In the genomic region with DNA sequence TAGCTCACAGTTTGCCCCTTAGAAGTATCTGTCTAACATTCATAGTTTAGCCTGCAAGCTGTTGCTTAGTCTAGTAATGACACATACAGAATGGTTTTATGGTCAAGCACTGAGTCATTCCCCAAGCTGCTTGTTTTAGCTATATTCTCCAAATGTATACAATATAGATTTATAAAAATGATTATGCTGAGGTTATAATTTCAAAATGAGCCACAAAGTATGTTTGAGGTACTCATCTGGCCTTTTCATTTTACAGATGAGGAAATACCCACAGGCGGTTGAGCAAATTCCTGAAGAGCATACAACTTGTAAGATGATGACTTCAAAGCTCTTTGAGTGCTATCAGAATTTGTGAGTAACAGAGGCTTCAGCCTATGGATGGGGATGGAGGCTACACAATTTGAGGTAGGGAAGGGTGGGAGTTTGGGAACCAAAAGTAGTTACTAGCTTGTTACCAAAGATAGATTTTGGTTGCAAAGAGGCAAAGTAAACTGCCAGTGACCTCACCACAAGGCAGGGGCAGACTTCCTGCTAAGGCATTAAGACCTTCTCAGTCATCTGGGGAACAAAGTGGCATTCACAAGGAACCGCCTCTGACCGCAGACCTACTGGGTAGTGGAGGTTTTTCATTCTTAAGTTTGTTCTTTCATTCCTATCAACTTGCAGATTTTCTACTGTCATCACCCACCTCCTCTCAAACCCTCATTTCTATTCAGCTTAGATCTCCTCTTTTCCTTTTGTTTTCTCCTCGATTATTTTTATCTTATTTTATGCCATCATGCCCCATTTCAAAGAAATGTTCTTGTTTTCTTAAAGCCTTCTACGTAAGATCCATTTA, we compare ENCODE assay signal across 10 cellular contexts.
A peak's percentile ranks its signal among the peaks of the same experiment; 100 is the strongest.
DNase-seq lines count a peak whose midpoint lies in the region; FAIRE-seq and TF ChIP-seq lines count a peak whose summit lies in the region.
"Had no signal": no experiment of that assay in that cellular context is flagged by ENCODE, and none has a peak within 500 bp of the region (broad histone marks: within the 10 kb centered on the region; RNA-seq: fewer than 3 reads in every experiment).

No MANE protein-coding gene starts in this region.

- H3K9me3 ChIP-seq in GM23248 (ENCODE audit: low read depth) = no peaks in the 10 kb centered on the region
- H3K9me3 ChIP-seq: neutrophil had no signal

- H3K79me2 ChIP-seq in GM23248 (ENCODE audit: insufficient read depth) = no peaks in the 10 kb centered on the region

- DNase-seq in GM12892 (ENCODE audit: insufficient read length) (no peak), GM23248 (peak; percentile 90), Kasumi-1 (lab: John Stamatoyannopoulos, UW) (peak; percentile 76 to 85), astrocyte of the spinal cord (ENCODE audit: low read depth, low spot score) (peak; percentile 93), D721Med (ENCODE audit: insufficient read length, low spot score) (no peak), amygdala (lab: John Stamatoyannopoulos, UW) (no peak), NCI-H1417 treated with DMSO at 0.1 percent for 48 hours (lab: John Stamatoyannopoulos, UW) (no peak)
- DNase-seq in stimulated activated CD4-positive, alpha-beta T cell treated with anti-CD3 and anti-CD28 coated beads, Interleukin-2, amount 100 ng/mL, for 24 hours = peak; percentile 20 to 37

- no peaks in the 10 kb centered on the region for H3K36me3 ChIP-seq in GM23248 (ENCODE audit: low read depth)
- H3K36me3 ChIP-seq: neutrophil had no signal

- TF ChIP-seq CTCF in astrocyte of the spinal cord (IDR thresholded peaks at IDR 0.05; ENCODE audit: low read depth, low read length) = no peak
- TF ChIP-seq CTCF in D721Med (IDR thresholded peaks at IDR 0.05; ENCODE audit: insufficient read depth, missing control alignments) = no peak

- peak overlapping the region; percentile 67 for H3K27ac ChIP-seq in GM23248
- H3K27ac ChIP-seq: neutrophil, SK-N-MC had no signal

- TF ChIP-seq POLR2A in GM12892 (IDR thresholded peaks at IDR 0.05; ENCODE audit: low read depth, low read length) = no peak

- in situ Hi-C loops in GM23248 (cut with MboI) (no loop called here), astrocyte of the spinal cord (cut with HindIII; ENCODE audit: low sequenced_read_pairs) (no loop called here)

- 20 to 23% methylated on average over 5 of the region's 5 CpGs for WGBS in GM23248 (ENCODE audit: low coverage in 1 of 2, low lambda C conversion rate in 2 of 2, missing lambda C conversion rate in 2 of 2), 2 experiments

- H3K4me2 ChIP-seq in GM23248 (ENCODE audit: unreplicated experiment) = peak overlapping the region; percentile 71

- no peaks in the 10 kb centered on the region for H3K27me3 ChIP-seq in GM23248 (replicated peaks; ENCODE audit: insufficient read depth)
- H3K27me3 ChIP-seq: neutrophil had no signal

- H3K4me3 ChIP-seq in GM23248 (peak overlapping the region; percentile 48), astrocyte of the spinal cord (ENCODE audit: low read depth, low read length) (no peak overlapping the region)
- H3K4me3 ChIP-seq: SK-N-MC had no signal

- H3K4me1 ChIP-seq in GM23248 (ENCODE audit: insufficient read depth) = peaks cover 58% of the 10 kb centered on the region

- H3K9ac ChIP-seq in GM23248 = peak overlapping the region; percentile 18; the same call in 1 of the 2 replicates

- H2AFZ ChIP-seq in GM23248 = peak overlapping the region; percentile 7; the same call in 1 of the 2 replicates

- FAIRE-seq in GM12892 (lab: Jason Lieb, UNC) (peak; percentile 84), D721Med (lab: Jason Lieb, UNC) (no peak)

- H3K9me2 ChIP-seq in GM23248 (ENCODE audit: insufficient read depth) = no peaks in the 10 kb centered on the region

- no peaks in the 10 kb centered on the region for H4K20me1 ChIP-seq in GM23248 (ENCODE audit: insufficient read depth)

- H3F3A ChIP-seq in GM23248 (ENCODE audit: insufficient read depth) = peaks cover 38% of the 10 kb centered on the region

Comparison
In these comparisons a context has a peak if more than half of its experiments do, and no peak if none do; other contexts are left out.
1. DNase-seq: peak in GM23248 (single experiment), Kasumi-1 (2 of 2), astrocyte of the spinal cord (single experiment) and stimulated activated CD4-positive, alpha-beta T cell treated with anti-CD3 and anti-CD28 coated beads, Interleukin-2, amount 100 ng/mL, for 24 hours (2 of 2); none in GM12892 (single experiment), D721Med (single experiment), amygdala (0 of 56) and NCI-H1417 treated with DMSO at 0.1 percent for 48 hours (single experiment).